In the genomic region with DNA sequence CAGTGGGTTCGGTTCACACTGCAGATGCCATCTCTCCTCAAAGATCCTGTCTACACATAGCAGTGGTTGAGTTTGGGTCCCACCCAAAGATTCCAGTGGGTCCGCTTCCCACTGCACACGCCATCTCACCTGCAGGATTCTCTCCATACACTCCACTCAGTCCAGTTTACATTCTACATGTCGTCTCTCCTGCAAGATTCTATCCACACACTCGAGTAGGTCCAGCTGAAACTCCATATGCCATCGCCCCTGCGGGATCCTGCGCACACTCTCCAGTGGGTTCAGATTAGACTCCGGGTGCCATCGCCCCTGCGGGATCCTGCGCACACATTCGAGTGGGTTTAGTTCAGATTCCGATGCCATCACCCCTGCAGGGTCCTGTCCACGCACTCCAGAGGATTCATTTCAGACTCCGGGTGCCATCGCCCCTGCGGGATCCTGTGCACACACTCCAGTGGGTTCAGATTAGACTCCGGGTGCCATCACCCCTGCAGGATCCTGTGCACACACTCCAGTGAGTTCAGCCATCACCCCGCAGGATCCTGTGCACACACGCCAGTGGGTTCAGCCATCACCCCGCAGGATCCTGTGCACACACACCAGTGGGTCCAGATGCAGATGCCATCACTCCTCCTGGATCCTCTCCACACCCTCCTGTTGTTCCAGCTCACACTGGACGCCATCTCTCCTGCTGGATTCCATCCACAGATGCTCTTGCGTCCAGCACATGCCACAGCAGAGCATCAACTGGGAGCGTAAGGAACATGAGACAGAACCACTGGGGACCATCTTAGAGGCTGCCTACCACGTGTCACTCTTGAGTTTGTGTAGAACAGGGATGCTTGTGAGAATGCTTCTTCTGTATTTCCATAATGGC, we compare ENCODE assay signal across 1 cellular context.
TF ChIP-seq lines count a peak whose summit lies in the region.

No MANE protein-coding gene starts in this region.

TF ChIP-seq in HepG2, 621 proteins besides CTCF, POLR2A, EP300 and RAD21:
- TF ChIP-seq KLF12 (CRISPR knock-in tag; IDR thresholded peaks at IDR 0.05; ENCODE audit: borderline replicate concordance) = no peak
- TF ChIP-seq, protein P1, sequence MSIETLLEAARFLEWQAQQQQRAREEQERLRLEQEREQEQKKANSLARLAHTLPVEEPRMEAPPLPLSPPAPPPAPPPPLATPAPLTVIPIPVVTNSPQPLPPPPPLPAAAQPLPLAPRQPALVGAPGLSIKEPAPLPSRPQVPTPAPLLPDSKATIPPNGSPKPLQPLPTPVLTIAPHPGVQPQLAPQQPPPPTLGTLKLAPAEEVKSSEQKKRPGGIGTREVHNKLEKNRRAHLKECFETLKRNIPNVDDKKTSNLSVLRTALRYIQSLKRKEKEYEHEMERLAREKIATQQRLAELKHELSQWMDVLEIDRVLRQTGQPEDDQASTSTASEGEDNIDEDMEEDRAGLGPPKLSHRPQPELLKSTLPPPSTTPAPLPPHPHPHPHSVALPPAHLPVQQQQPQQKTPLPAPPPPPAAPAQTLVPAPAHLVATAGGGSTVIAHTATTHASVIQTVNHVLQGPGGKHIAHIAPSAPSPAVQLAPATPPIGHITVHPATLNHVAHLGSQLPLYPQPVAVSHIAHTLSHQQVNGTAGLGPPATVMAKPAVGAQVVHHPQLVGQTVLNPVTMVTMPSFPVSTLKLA (IDR thresholded peaks at IDR 0.05) = peak; percentile 72
TF ChIP-seq in HepG2: peak in this region for 1.
